Comparison of ENCODE assay signal across 17 cellular contexts in the genomic region with DNA sequence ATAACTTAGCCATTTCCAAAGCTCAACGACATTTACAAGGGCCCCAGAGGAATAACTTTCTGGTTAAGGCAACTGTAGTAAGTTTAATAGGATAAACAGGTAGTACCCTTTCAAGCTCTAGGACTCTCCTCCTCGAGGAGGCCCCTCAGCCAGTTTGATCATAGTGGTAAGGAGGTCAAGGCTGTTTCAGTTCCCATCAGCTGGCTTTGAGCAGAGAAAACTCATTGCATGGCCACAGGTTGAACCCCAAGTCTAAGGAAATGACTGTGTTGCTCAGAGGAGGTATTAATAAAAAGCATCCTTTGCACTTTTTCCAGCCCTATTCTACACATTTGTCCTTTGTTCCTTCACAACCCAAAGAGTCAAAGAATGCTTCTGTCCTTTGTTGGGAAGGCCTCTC. TPM values are rescaled to one million over a fixed set of nuclear protein-coding genes. Genes with fewer than 3 reads are reported as not detected.
DNase-seq lines count a peak whose midpoint lies in the region; ATAC-seq, FAIRE-seq and TF ChIP-seq lines count a peak whose summit lies in the region.
"Had no signal": no experiment of that assay in that cellular context is flagged by ENCODE, and none has a peak within 500 bp of the region (broad histone marks: within the 10 kb centered on the region; RNA-seq: fewer than 3 reads in every experiment).

No MANE protein-coding gene starts in this region.

- 43 to 78% (median 69%) methylated on average over 2 of the region's 2 CpGs for WGBS in stomach, 5 donors
- 26 to 45% methylated on average over 2 of the region's 2 CpGs for WGBS in sigmoid colon, 2 donors
- WGBS in lower leg skin, 2 donors, result 54 to 63% methylated on average over 2 of the region's 2 CpGs

- ATAC-seq in GM19351 (IDR thresholded peaks at IDR 0.05; ENCODE audit: unreplicated experiment) (peak; percentile 73), HG02678 (IDR thresholded peaks at IDR 0.05; ENCODE audit: unreplicated experiment) (peak; percentile 59), HG03432 (IDR thresholded peaks at IDR 0.05; ENCODE audit: unreplicated experiment) (peak; percentile 57)
- ATAC-seq: psoas muscle had no signal

- intact Hi-C loops in stomach (cut with DNase I; ENCODE audit: low total_unique reads), result no loop called here
- intact Hi-C loops in sigmoid colon (cut with DNase I), result no loop called here
- intact Hi-C loops in lower leg skin (cut with DNase I; ENCODE audit: low total_unique reads), result no loop called here

- H3K27ac ChIP-seq in stomach, result no peak overlapping the region
- H3K27ac ChIP-seq in sigmoid colon, result no peak overlapping the region
- H3K27ac ChIP-seq: psoas muscle, SK-N-MC, thyroid gland had no signal

- no peaks in the 10 kb centered on the region for H3K27me3 ChIP-seq in stomach
- no peaks in the 10 kb centered on the region for H3K27me3 ChIP-seq in sigmoid colon
- H3K27me3 ChIP-seq: thyroid gland had no signal

- no peak overlapping the region for H3K4me3 ChIP-seq in stomach
- H3K4me3 ChIP-seq in sigmoid colon, result no peak overlapping the region
- H3K4me3 ChIP-seq in lower leg skin (ENCODE audit: low read depth, poor library complexity, severe bottlenecking), result no peak overlapping the region
- H3K4me3 ChIP-seq: psoas muscle, SK-N-MC, thyroid gland had no signal

- TF ChIP-seq EP300 in stomach (IDR thresholded peaks at IDR 0.05) (no peak), sigmoid colon (IDR thresholded peaks at IDR 0.05) (no peak)

- FAIRE-seq in GM12891 (lab: Jason Lieb, UNC), result no peak
- FAIRE-seq: H54 had no signal

- DNase-seq in GM12891 (ENCODE audit: insufficient read length, low spot score) (peak; percentile 48), NCI-H2081 (lab: John Stamatoyannopoulos, UW) (no peak), stomach (no peak), sigmoid colon (no peak), lower leg skin (ENCODE audit: low spot score in 2 of 2) (no peak)
- DNase-seq: activated CD4-positive, alpha-beta T cell treated with anti-CD3 and anti-CD28 coated beads for 48 hours; activated naive CD8-positive, alpha-beta T cell treated with anti-CD3 and anti-CD28 coated beads for 36 hours; DND-41; mammary epithelial cell; NCI-H510A; psoas muscle; thyroid gland had no signal

- H3K4me1 ChIP-seq in stomach, result peaks cover 0 to 4% (median 0%) of the 10 kb centered on the region in 4 donors
- H3K4me1 ChIP-seq in sigmoid colon, result peaks cover 0 to 15% (median 2%) of the 10 kb centered on the region in 4 donors
- H3K4me1 ChIP-seq: psoas muscle, thyroid gland had no signal

- H3K36me3 ChIP-seq in stomach (no peaks in the 10 kb centered on the region), sigmoid colon (no peaks in the 10 kb centered on the region)
- H3K36me3 ChIP-seq: thyroid gland had no signal

- TF ChIP-seq CTCF in stomach (IDR thresholded peaks at IDR 0.05), result no peak
- no peak for TF ChIP-seq CTCF in sigmoid colon (IDR thresholded peaks at IDR 0.05)
- no peak for TF ChIP-seq CTCF in lower leg skin (IDR thresholded peaks at IDR 0.05)

- H3K9me3 ChIP-seq in stomach (peaks cover 0 to 22% (median 10%) of the 10 kb centered on the region in 4 donors), sigmoid colon (peaks cover 0 to 7% (median 3%) of the 10 kb centered on the region in 4 donors)
- H3K9me3 ChIP-seq: thyroid gland had no signal

- TF ChIP-seq POLR2A in GM12891 (IDR thresholded peaks at IDR 0.05; ENCODE audit: low read depth, low read length) (no peak), stomach (IDR thresholded peaks at IDR 0.05) (no peak), sigmoid colon (IDR thresholded peaks at IDR 0.05) (no peak), lower leg skin (IDR thresholded peaks at IDR 0.05) (no peak)

TF ChIP-seq in GM12891, 5 proteins besides CTCF, POLR2A, EP300 and RAD21:
- TF ChIP-seq PAX5 (IDR thresholded peaks at IDR 0.05; ENCODE audit: insufficient read depth, low read length, severe bottlenecking), result no peak
- no peak for TF ChIP-seq POLR2AphosphoS5 (IDR thresholded peaks at IDR 0.05; ENCODE audit: low read depth, low read length)
- no peak for TF ChIP-seq TAF1 (IDR thresholded peaks at IDR 0.05; ENCODE audit: low read depth, low read length)
- 0 out of 2 replicates have a peak, but pooled peaks have one; percentile 17 for TF ChIP-seq POU2F2 (IDR thresholded peaks at IDR 0.05; ENCODE audit: low read depth, low read length)
- TF ChIP-seq SPI1 (IDR thresholded peaks at IDR 0.05; ENCODE audit: low read depth, low read length), result peak; percentile 89

RNA-seq across cellular contexts. Expression of gene PRRC1, which starts 53.9 kb away (rescaled TPM):
- polyA plus RNA-seq in GM12891 (2012; ENCODE audit: low read depth, missing spikeins), result 19.0 TPM
- total RNA-seq in stomach, result 10 to 100 TPM; 12.5 to 82.8 (median 30.9) TPM
- polyA plus RNA-seq in stomach, result 10 to 100 TPM; 17.5 to 32.7 (median 18.4) TPM
- total RNA-seq in sigmoid colon, result 10 to 100 TPM; 19.3 to 30.7 (median 29.2) TPM
- polyA plus RNA-seq in sigmoid colon, result 10 to 100 TPM; 22.4 to 32.1 (median 28.8) TPM
- 10 to 100 TPM; 30.2 to 58.4 (median 44.9) TPM for total RNA-seq in lower leg skin
